ENCODE assay signal across 1 cellular context in genomic region chr16:16083421-16084156, GRCh38.
TF ChIP-seq lines count a peak whose summit lies in the region.

No MANE protein-coding gene starts in this region.

TF ChIP-seq in K562, 482 proteins besides CTCF, POLR2A, EP300 and RAD21 (continued from another document and continues in another):
- peak; percentile 76 for TF ChIP-seq MAX (CRISPR knock-in tag; IDR thresholded peaks at IDR 0.05)
- TF ChIP-seq ZBTB26 (CRISPR knock-in tag; IDR thresholded peaks at IDR 0.05) = no peak
- TF ChIP-seq ZBTB12 (CRISPR knock-in tag; IDR thresholded peaks at IDR 0.05) = no peak
- TF ChIP-seq TEAD1 (CRISPR knock-in tag; IDR thresholded peaks at IDR 0.05) = 0 out of 4 replicates have a peak, but pooled peaks of 1 of the 2 experiments have one; percentile 47
- no peak for TF ChIP-seq PBX2 (CRISPR knock-in tag; IDR thresholded peaks at IDR 0.05; ENCODE audit: low read depth)
- TF ChIP-seq PBX2 (tag; conservative IDR thresholded peaks at IDR 0.05; ENCODE audit: low read depth) = peak; percentile 74
- TF ChIP-seq ZNF77 (CRISPR knock-in tag; IDR thresholded peaks at IDR 0.05) = no peak
- no peak for TF ChIP-seq FOXA1 (IDR thresholded peaks at IDR 0.05; ENCODE audit: borderline replicate concordance)
- no peak for TF ChIP-seq LEF1 (IDR thresholded peaks at IDR 0.05)
- peak; percentile 95 for TF ChIP-seq PHF20 (IDR thresholded peaks at IDR 0.05; ENCODE audit: partially characterized antibody)
- peak; percentile 18; the same call in 1 of the 2 replicates for TF ChIP-seq MEF2A (IDR thresholded peaks at IDR 0.05; ENCODE audit: control insufficient read depth, low read depth, low read length)
- no peak for TF ChIP-seq ATF6 (CRISPR knock-in tag; IDR thresholded peaks at IDR 0.05)
- TF ChIP-seq ZNF174 (CRISPR knock-in tag; IDR thresholded peaks at IDR 0.05) = no peak
- no peak for TF ChIP-seq IRF1 (CRISPR knock-in tag; IDR thresholded peaks at IDR 0.05; ENCODE audit: borderline replicate concordance)
- no peak for TF ChIP-seq ILF3 (IDR thresholded peaks at IDR 0.05; ENCODE audit: borderline replicate concordance)
- TF ChIP-seq ZSCAN32 (CRISPR knock-in tag; IDR thresholded peaks at IDR 0.05) = no peak
- no peak for TF ChIP-seq CBFB (CRISPR knock-in tag; IDR thresholded peaks at IDR 0.05)
- peak; percentile 96 for TF ChIP-seq USF2 (CRISPR knock-in tag; IDR thresholded peaks at IDR 0.05)
- no peak for TF ChIP-seq ZNF354B (CRISPR knock-in tag; IDR thresholded peaks at IDR 0.05)
- no peak for TF ChIP-seq ETV5 (CRISPR knock-in tag; IDR thresholded peaks at IDR 0.05; ENCODE audit: low read depth)
- no peak for TF ChIP-seq PRMT5 (CRISPR knock-in tag; IDR thresholded peaks at IDR 0.05)
- no peak for TF ChIP-seq MAFG (tag; conservative IDR thresholded peaks at IDR 0.05)
- TF ChIP-seq GTF3C2 (IDR thresholded peaks at IDR 0.05; ENCODE audit: borderline replicate concordance, extremely low read depth, insufficient read length) = no peak
- TF ChIP-seq ZNF347 (CRISPR knock-in tag; IDR thresholded peaks at IDR 0.05; ENCODE audit: low read depth) = no peak
- peak; percentile 25 to 63; a peak in 1 of 4 replicates for TF ChIP-seq KDM1A (IDR thresholded peaks at IDR 0.05)
- TF ChIP-seq GTF2A2 (tag; IDR thresholded peaks at IDR 0.05) = no peak
- peak; percentile 98 for TF ChIP-seq USF1 (CRISPR knock-in tag; IDR thresholded peaks at IDR 0.05)
- TF ChIP-seq ZFP1 (CRISPR knock-in tag; IDR thresholded peaks at IDR 0.05) = no peak
- TF ChIP-seq DPF2 (IDR thresholded peaks at IDR 0.05) = 0 out of 2 replicates have a peak, but pooled peaks have one; percentile 18
- no peak for TF ChIP-seq PYGO2 (tag; IDR thresholded peaks at IDR 0.05)
- TF ChIP-seq SMARCC2 (IDR thresholded peaks at IDR 0.05; ENCODE audit: low read depth) = no peak
- TF ChIP-seq HEY1 (CRISPR knock-in tag; IDR thresholded peaks at IDR 0.05; ENCODE audit: borderline replicate concordance) = no peak
- no peak for TF ChIP-seq RBBP5 (IDR thresholded peaks at IDR 0.05; ENCODE audit: borderline replicate concordance, insufficient read depth, low read length, poor library complexity, severe bottlenecking)
- no peak for TF ChIP-seq THAP12 (CRISPR knock-in tag; IDR thresholded peaks at IDR 0.05)
- TF ChIP-seq KLF10 (CRISPR knock-in tag; IDR thresholded peaks at IDR 0.05) = no peak
- no peak for TF ChIP-seq E2F8 (IDR thresholded peaks at IDR 0.05; ENCODE audit: low read depth, partially characterized antibody)
- peak; percentile 44; the same call in 1 of the 2 replicates for TF ChIP-seq ATF3 (IDR thresholded peaks at IDR 0.05)
- no peak for TF ChIP-seq ATF3 (CRISPR knock-in tag; conservative IDR thresholded peaks at IDR 0.05)
- peak; percentile 90 for TF ChIP-seq CBFA2T2 (conservative IDR thresholded peaks at IDR 0.05)
- peak; percentile 49 for TF ChIP-seq RBM25 (IDR thresholded peaks at IDR 0.05; ENCODE audit: low read depth, low read length, severe bottlenecking)
- TF ChIP-seq MLLT1 (IDR thresholded peaks at IDR 0.05) = no peak
